In genomic region chr4:7967501-7968261, GRCh38 we compare ENCODE assay signal across 2 cellular contexts.
TF ChIP-seq lines count a peak whose summit lies in the region.

No MANE protein-coding gene starts in this region.

TF ChIP-seq in SK-N-SH, 30 proteins besides CTCF, POLR2A, EP300 and RAD21 (continued from another document):
- no peak for TF ChIP-seq YY1 (IDR thresholded peaks at IDR 0.05; ENCODE audit: low read depth)
- no peak for TF ChIP-seq ZBTB33 (IDR thresholded peaks at IDR 0.05; ENCODE audit: borderline replicate concordance, low read depth)
- no peak for TF ChIP-seq MAX (IDR thresholded peaks at IDR 0.05; ENCODE audit: low read depth)
- TF ChIP-seq RXRA (IDR thresholded peaks at IDR 0.05; ENCODE audit: borderline replicate concordance, low read depth), result no peak
- no peak for TF ChIP-seq USF1 (IDR thresholded peaks at IDR 0.05; ENCODE audit: borderline replicate concordance, low read depth)
- no peak for TF ChIP-seq REST (IDR thresholded peaks at IDR 0.05; ENCODE audit: low read depth, low read length)
- TF ChIP-seq MXI1 (IDR thresholded peaks at IDR 0.05; ENCODE audit: low read depth, low read length), result no peak

TF ChIP-seq in SK-N-SH treated with all-trans-retinoic acid at 6 μM for 48 hours, 23 proteins besides CTCF, POLR2A, EP300 and RAD21 (continued from another document):
- no peak for TF ChIP-seq CREB5 (CRISPR knock-in tag; IDR thresholded peaks at IDR 0.05; ENCODE audit: low read depth)
- TF ChIP-seq SNAI2 (CRISPR knock-in tag; IDR thresholded peaks at IDR 0.05), result no peak
- no peak for TF ChIP-seq BACH2 (CRISPR knock-in tag; IDR thresholded peaks at IDR 0.05; ENCODE audit: borderline replicate concordance)
- no peak for TF ChIP-seq TSHZ2 (CRISPR knock-in tag; IDR thresholded peaks at IDR 0.05)
- TF ChIP-seq ZFP30 (CRISPR knock-in tag; IDR thresholded peaks at IDR 0.05), result no peak
- TF ChIP-seq ZNF565 (CRISPR knock-in tag; conservative IDR thresholded peaks at IDR 0.05; ENCODE audit: low read depth), result no peak
